24 cellular contexts compared by ENCODE assay signal in genomic region chr5:126931968-126932622, GRCh38.
"Had no signal": no experiment of that assay in that cellular context is flagged by ENCODE, and none has a peak within 500 bp of the region (broad histone marks: within the 10 kb centered on the region; RNA-seq: fewer than 3 reads in every experiment).

No MANE protein-coding gene starts in this region.

- H3K36me3 ChIP-seq: stomach, suprapubic skin, uterus had no signal

- ATAC-seq: activated CD8-positive, alpha-beta memory T cell treated with anti-CD3 and anti-CD28 coated beads, Interleukin-2, amount 10 ng/mL, durations not matched to agents 7 days and 5 days; activated CD8-positive, alpha-beta T cell treated with anti-CD3 and anti-CD28 coated beads for 36 hours; activated naive CD8-positive, alpha-beta T cell treated with anti-CD3 and anti-CD28 coated beads, Interleukin-2, amount 50 U/mL, for 24 hours; esophagus mucosa; mucosa of descending colon; T-cell had no signal

- H3K4me1 ChIP-seq: stomach, suprapubic skin, uterus had no signal

- H3K27ac ChIP-seq: stomach, suprapubic skin, uterus, VCaP had no signal

- H3K27me3 Mint-ChIP-seq: activated CD4-positive, alpha-beta T cell treated with anti-CD3 and anti-CD28 coated beads, Interleukin-2, amount 10 ng/mL, durations not matched to agents 7 days and 5 days; activated CD8-positive, alpha-beta memory T cell treated with anti-CD3 and anti-CD28 coated beads, Interleukin-2, amount 10 ng/mL, durations not matched to agents 7 days and 5 days; activated CD8-positive, alpha-beta T cell treated with anti-CD3 and anti-CD28 coated beads for 36 hours; activated naive CD8-positive, alpha-beta T cell treated with anti-CD3 and anti-CD28 coated beads, Interleukin-2, amount 50 U/mL, for 24 hours; dendritic cell treated with granulocyte-macrophage colony-stimulating factor and Interleukin-4, amounts not matched to agents 40 ng/mL and 50 ng/mL, for 4 days; T-cell had no signal

- H3K4me3 Mint-ChIP-seq: activated CD4-positive, alpha-beta T cell treated with anti-CD3 and anti-CD28 coated beads, Interleukin-2, amount 10 ng/mL, durations not matched to agents 7 days and 5 days; activated CD8-positive, alpha-beta memory T cell treated with anti-CD3 and anti-CD28 coated beads, Interleukin-2, amount 10 ng/mL, durations not matched to agents 7 days and 5 days; activated CD8-positive, alpha-beta T cell treated with anti-CD3 and anti-CD28 coated beads for 36 hours; activated naive CD8-positive, alpha-beta T cell treated with anti-CD3 and anti-CD28 coated beads, Interleukin-2, amount 50 U/mL, for 24 hours; dendritic cell treated with granulocyte-macrophage colony-stimulating factor and Interleukin-4, amounts not matched to agents 40 ng/mL and 50 ng/mL, for 4 days; T-cell; T-helper 2 cell treated with Interferon-gamma antibody and Interleukin-4, amounts not matched to agents 5 μg/mL and 100 μg/mL, for 36 hours had no signal

- H3K4me3 ChIP-seq: mucosa of descending colon, stomach, suprapubic skin, uterus had no signal

- H3K9me3 Mint-ChIP-seq: activated CD4-positive, alpha-beta T cell treated with anti-CD3 and anti-CD28 coated beads, Interleukin-2, amount 10 ng/mL, durations not matched to agents 7 days and 5 days; activated naive CD8-positive, alpha-beta T cell treated with anti-CD3 and anti-CD28 coated beads, Interleukin-2, amount 50 U/mL, for 24 hours; dendritic cell treated with granulocyte-macrophage colony-stimulating factor and Interleukin-4, amounts not matched to agents 40 ng/mL and 50 ng/mL, for 4 days; T-cell; T-helper 2 cell treated with Interferon-gamma antibody and Interleukin-4, amounts not matched to agents 5 μg/mL and 100 μg/mL, for 36 hours had no signal

- H3K27me3 ChIP-seq: stomach, suprapubic skin, uterus had no signal

- H3K4me1 Mint-ChIP-seq: activated CD4-positive, alpha-beta T cell treated with anti-CD3 and anti-CD28 coated beads, Interleukin-2, amount 10 ng/mL, durations not matched to agents 7 days and 5 days had no signal

- H3K9me3 ChIP-seq: mucosa of descending colon, stomach, suprapubic skin, uterus had no signal

- H3K27ac Mint-ChIP-seq: activated CD4-positive, alpha-beta T cell treated with anti-CD3 and anti-CD28 coated beads, Interleukin-2, amount 10 ng/mL, durations not matched to agents 7 days and 5 days; activated CD8-positive, alpha-beta memory T cell treated with anti-CD3 and anti-CD28 coated beads, Interleukin-2, amount 10 ng/mL, durations not matched to agents 7 days and 5 days; activated CD8-positive, alpha-beta T cell treated with anti-CD3 and anti-CD28 coated beads for 36 hours; activated naive CD8-positive, alpha-beta T cell treated with anti-CD3 and anti-CD28 coated beads, Interleukin-2, amount 50 U/mL, for 24 hours; dendritic cell treated with granulocyte-macrophage colony-stimulating factor and Interleukin-4, amounts not matched to agents 40 ng/mL and 50 ng/mL, for 4 days; T-cell; T-helper 2 cell treated with Interferon-gamma antibody and Interleukin-4, amounts not matched to agents 5 μg/mL and 100 μg/mL, for 36 hours had no signal

- DNase-seq: activated CD4-positive, alpha-beta T cell treated with anti-CD3 and anti-CD28 coated beads, Interleukin-2, amount 10 ng/mL, durations not matched to agents 7 days and 5 days; activated CD4-positive, CD25-positive, alpha-beta regulatory T cell treated with anti-CD3 and anti-CD28 coated beads, Interleukin-2, amount 50 U/mL, for 72 hours; activated CD8-positive, alpha-beta memory T cell treated with anti-CD3 and anti-CD28 coated beads, Interleukin-2, amount 10 ng/mL, durations not matched to agents 7 days and 5 days; activated CD8-positive, alpha-beta T cell treated with anti-CD3 and anti-CD28 coated beads for 36 hours; activated effector memory CD4-positive, alpha-beta T cell treated with anti-CD3 and anti-CD28 coated beads, Interleukin-2, amount 50 U/mL, for 16 hours; activated naive CD4-positive, alpha-beta T cell treated with anti-CD3 and anti-CD28 coated beads, Interleukin-2, amount 50 U/mL, for 16 hours; activated naive CD8-positive, alpha-beta T cell treated with anti-CD3 and anti-CD28 coated beads, Interleukin-2, amount 50 U/mL, for 24 hours; activated T-cell treated with anti-CD3 and anti-CD28 coated beads for 4 hours; effector CD8-positive, alpha-beta T cell; foreskin melanocyte; glutamatergic neuron; hypothalamus; mesenchymal stem cell; mucosa of descending colon; stimulated activated CD4-positive, alpha-beta T cell treated with anti-CD3 and anti-CD28 coated beads, Interleukin-2, amount 100 ng/mL, for 48 hours; stomach; T-cell; trophoblast cell; uterus had no signal
